ENCODE assay signal across 10 cellular contexts in genomic region chr10:44217274-44217820, GRCh38.
"Had no signal": no experiment of that assay in that cellular context is flagged by ENCODE, and none has a peak within 500 bp of the region (broad histone marks: within the 10 kb centered on the region; RNA-seq: fewer than 3 reads in every experiment).

No MANE protein-coding gene starts in this region.

- H3K4me3 Mint-ChIP-seq: HFFc6 had no signal

- H3K9ac ChIP-seq: GM23248 had no signal

- ATAC-seq: HCT116, HepG2 had no signal

- H3K27ac ChIP-seq: GM23248, HL-60 had no signal

- H3K9me3 ChIP-seq: HAP-1 had no signal

- H3K4me1 Mint-ChIP-seq: IgD-negative memory B cell had no signal

- H3K27me3 Mint-ChIP-seq: IgD-negative memory B cell had no signal

- H3K4me1 ChIP-seq: HAP-1 had no signal

- H3K4me3 ChIP-seq: GM23248, HAP-1 had no signal

- H2AFZ ChIP-seq: GM23248 had no signal

- H3K36me3 ChIP-seq: HAP-1 had no signal

- DNase-seq: GM23248, GOT3, H7, HFFc6, KG1 had no signal

- H3K27ac Mint-ChIP-seq: HFFc6, IgD-negative memory B cell had no signal
